ENCODE assay signal across 1 cellular context in the genomic region with DNA sequence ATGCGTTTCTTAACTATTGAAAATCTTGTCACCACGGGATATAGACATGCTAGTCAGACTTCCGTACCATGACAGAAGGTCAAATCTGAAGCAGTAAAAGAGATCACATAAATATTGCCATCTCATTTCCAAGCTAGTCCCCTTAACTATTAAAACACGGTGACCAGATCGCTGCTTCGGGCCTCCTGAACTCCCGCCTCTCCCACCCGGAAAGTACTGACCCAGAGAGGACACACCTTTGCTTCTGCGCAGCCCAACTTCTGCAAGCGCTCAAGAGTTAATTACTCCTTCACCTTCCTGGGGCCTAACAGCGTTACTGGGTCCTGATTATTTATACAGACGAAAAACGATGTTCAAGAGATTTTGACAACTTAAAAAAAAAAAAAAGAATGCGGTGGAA.
TF ChIP-seq lines count a peak whose summit lies in the region.

No MANE protein-coding gene starts in this region.

TF ChIP-seq in H1, 55 proteins besides CTCF, POLR2A, EP300 and RAD21:
- TF ChIP-seq POLR2AphosphoS5 (IDR thresholded peaks at IDR 0.05; ENCODE audit: low read depth, low read length) (no peak), BRCA1 (IDR thresholded peaks at IDR 0.05; ENCODE audit: low read depth, low read length) (no peak), SIN3A (conservative IDR thresholded peaks at IDR 0.05 in 1 of 2, IDR thresholded peaks at IDR 0.05 in 1 of 2; ENCODE audit: low read depth in 1 of 2, low read length in 2 of 2) (no peak), SIRT6 (IDR thresholded peaks at IDR 0.05; ENCODE audit: low read length) (no peak), PHF8 (conservative IDR thresholded peaks at IDR 0.05; ENCODE audit: low read depth, low read length) (no peak), SRF (IDR thresholded peaks at IDR 0.05; ENCODE audit: low read depth, low read length) (no peak)
